16 cellular contexts compared by ENCODE assay signal in genomic region chr2:182448371-182448770, GRCh38. TPM values are rescaled to one million over a fixed set of nuclear protein-coding genes. Genes with fewer than 3 reads are reported as not detected.
DNase-seq lines count a peak whose midpoint lies in the region; ATAC-seq and TF ChIP-seq lines count a peak whose summit lies in the region.
"Had no signal": no experiment of that assay in that cellular context is flagged by ENCODE, and none has a peak within 500 bp of the region (broad histone marks: within the 10 kb centered on the region; RNA-seq: fewer than 3 reads in every experiment).

No MANE protein-coding gene starts in this region.

- H3K18ac ChIP-seq in mesendoderm (ENCODE audit: low read length), result no peak overlapping the region

- intact Hi-C loops in adrenal gland (cut with DNase I), result no loop called here

- H4K5ac ChIP-seq in mesendoderm (ENCODE audit: low read length), result no peak overlapping the region

- no peak overlapping the region for H4K8ac ChIP-seq in mesendoderm (ENCODE audit: low read depth, low read length)

- ATAC-seq in HG03139 (IDR thresholded peaks at IDR 0.05; ENCODE audit: unreplicated experiment), result no peak
- ATAC-seq in activated T-helper 17 cell treated with anti-CD3 and anti-CD28 coated beads, Interleukin-2, amount 50 U/mL, for 72 hours (replicated peaks), result no peak

- peak overlapping the region; percentile 66 for H3K27ac ChIP-seq in GM23248
- H3K27ac ChIP-seq in mesendoderm (ENCODE audit: low read depth, low read length), result no peak overlapping the region
- no peak overlapping the region for H3K27ac ChIP-seq in smooth muscle cell (ENCODE audit: low read depth)
- no peak overlapping the region for H3K27ac ChIP-seq in adrenal gland

- no peak for TF ChIP-seq CTCF in smooth muscle cell (IDR thresholded peaks at IDR 0.05; ENCODE audit: borderline replicate concordance, insufficient read depth, poor library complexity, severe bottlenecking)
- no peak for TF ChIP-seq CTCF in adrenal gland (IDR thresholded peaks at IDR 0.05)

- H3K36me3 ChIP-seq in GM23248 (ENCODE audit: low read depth) (no peaks in the 10 kb centered on the region), mesendoderm (ENCODE audit: control insufficient read depth, insufficient read depth, low read length) (no peaks in the 10 kb centered on the region), smooth muscle cell (ENCODE audit: low read depth) (no peaks in the 10 kb centered on the region), adrenal gland (replicated peaks in 1 of 2) (no peaks in the 10 kb centered on the region)

- TF ChIP-seq POLR2A in adrenal gland (IDR thresholded peaks at IDR 0.05), result no peak

- H3K4me2 ChIP-seq in GM23248 (ENCODE audit: unreplicated experiment), result peak overlapping the region; percentile 24
- H3K4me2 ChIP-seq in mesendoderm (ENCODE audit: low read length), result no peak overlapping the region
- H3K4me2 ChIP-seq in smooth muscle cell, result peak overlapping the region; percentile 24

- H2BK15ac ChIP-seq in mesendoderm (replicated peaks; ENCODE audit: low read depth), result no peak overlapping the region

- no peaks in the 10 kb centered on the region for H3K27me3 ChIP-seq in GM23248 (replicated peaks; ENCODE audit: insufficient read depth)
- H3K27me3 ChIP-seq in mesendoderm (ENCODE audit: insufficient read depth, low read length, poor library complexity), result no peaks in the 10 kb centered on the region
- H3K27me3 ChIP-seq in smooth muscle cell (ENCODE audit: low read depth), result no peaks in the 10 kb centered on the region
- no peaks in the 10 kb centered on the region for H3K27me3 ChIP-seq in adrenal gland

- H3K9me2 ChIP-seq in GM23248 (ENCODE audit: insufficient read depth), result no peaks in the 10 kb centered on the region

- H3K79me1 ChIP-seq in mesendoderm (ENCODE audit: low read length), result no peaks in the 10 kb centered on the region

- H3K27me3 Mint-ChIP-seq in activated T-helper 17 cell treated with anti-CD3 and anti-CD28 coated beads, Interleukin-2, amount 50 U/mL, for 72 hours, result peaks cover 4% of the 10 kb centered on the region
- H3K27me3 Mint-ChIP-seq: CD8-positive, alpha-beta memory T cell had no signal

- H3K9ac ChIP-seq in GM23248 (no peak overlapping the region), mesendoderm (ENCODE audit: low read length) (no peak overlapping the region), smooth muscle cell (ENCODE audit: low read depth) (no peak overlapping the region)

- no peak overlapping the region for H3K23ac ChIP-seq in mesendoderm (ENCODE audit: low read length)

- H2BK120ac ChIP-seq in mesendoderm (ENCODE audit: low read depth, low read length), result no peak overlapping the region

- peaks cover 35% of the 10 kb centered on the region for H3K4me1 ChIP-seq in GM23248 (ENCODE audit: insufficient read depth)
- H3K4me1 ChIP-seq in mesendoderm (ENCODE audit: control insufficient read depth, low read depth, low read length), result peaks cover 3% of the 10 kb centered on the region
- peaks cover 4% of the 10 kb centered on the region for H3K4me1 ChIP-seq in smooth muscle cell (ENCODE audit: low read depth)
- H3K4me1 ChIP-seq in adrenal gland (replicated peaks in 1 of 2), result no peaks in the 10 kb centered on the region

- no peaks in the 10 kb centered on the region for H3K4me1 Mint-ChIP-seq in activated T-helper 17 cell treated with anti-CD3 and anti-CD28 coated beads, Interleukin-2, amount 50 U/mL, for 72 hours
- H3K4me1 Mint-ChIP-seq: CD8-positive, alpha-beta memory T cell had no signal

- WGBS in GM23248 (ENCODE audit: low coverage in 1 of 2, low lambda C conversion rate in 2 of 2, missing lambda C conversion rate in 2 of 2), 2 experiments, result 92 to 98% methylated on average over 2 of the region's 2 CpGs
- WGBS in mesendoderm (ENCODE audit: extremely low coverage, insufficient coverage, low lambda C conversion rate), result no CpG with 5 or more reads among the region's 2 CpGs
- WGBS in smooth muscle cell (ENCODE audit: low lambda C conversion rate), result 92% methylated on average over 2 of the region's 2 CpGs
- 86 to 96% (median 92%) methylated on average over 2 of the region's 2 CpGs for WGBS in adrenal gland, 4 donors

- H3F3A ChIP-seq in GM23248 (ENCODE audit: insufficient read depth), result peaks cover 14% of the 10 kb centered on the region
- no peaks in the 10 kb centered on the region for H3F3A ChIP-seq in smooth muscle cell (ENCODE audit: low read depth)

- no peak overlapping the region for H3K4ac ChIP-seq in mesendoderm (ENCODE audit: low read depth, low read length)

- no peaks in the 10 kb centered on the region for H3K36me3 Mint-ChIP-seq in activated T-helper 17 cell treated with anti-CD3 and anti-CD28 coated beads, Interleukin-2, amount 50 U/mL, for 72 hours (ENCODE audit: low read depth)
- H3K36me3 Mint-ChIP-seq: CD8-positive, alpha-beta memory T cell had no signal

- H3K79me2 ChIP-seq in GM23248 (ENCODE audit: insufficient read depth) (no peaks in the 10 kb centered on the region), mesendoderm (ENCODE audit: control insufficient read depth, insufficient read depth, low read length) (no peaks in the 10 kb centered on the region), smooth muscle cell (ENCODE audit: low read depth) (no peaks in the 10 kb centered on the region)

- in situ Hi-C loops in GM23248 (cut with MboI), result no loop called here

- H3K9me3 ChIP-seq in GM23248 (ENCODE audit: low read depth) (no peaks in the 10 kb centered on the region), smooth muscle cell (replicated peaks; ENCODE audit: low read depth) (no peaks in the 10 kb centered on the region), adrenal gland (replicated peaks in 1 of 3) (no peaks in the 10 kb centered on the region)

- peaks cover 3% of the 10 kb centered on the region for H3K9me3 Mint-ChIP-seq in activated T-helper 17 cell treated with anti-CD3 and anti-CD28 coated beads, Interleukin-2, amount 50 U/mL, for 72 hours

- H3K56ac ChIP-seq in mesendoderm (ENCODE audit: low read length), result no peak overlapping the region

- H2AK5ac ChIP-seq in mesendoderm (ENCODE audit: low read length), result no peak overlapping the region

- DNase-seq in GM23248 (no peak), amniotic epithelial cell (ENCODE audit: low read depth) (peak; percentile 16), mesendoderm (peak; percentile 57), smooth muscle cell (lab: John Stamatoyannopoulos, UW; ENCODE audit: unreplicated experiment) (no peak), adrenal gland (no peak)
- DNase-seq: C1 segment of cervical spinal cord; CD8-positive, alpha-beta memory T cell; KBM-7; NCI-H1105 treated with DMSO at 0.1 percent for 48 hours; NCI-H1694 treated with DMSO at 0.1 percent for 48 hours; NCI-H2107; NCI-H510A treated with DMSO at 0.1 percent for 48 hours; NCI-H774 had no signal

- H4K20me1 ChIP-seq in GM23248 (ENCODE audit: insufficient read depth) (no peaks in the 10 kb centered on the region), smooth muscle cell (ENCODE audit: low read depth) (no peaks in the 10 kb centered on the region)

- no peak overlapping the region for H3K27ac Mint-ChIP-seq in activated T-helper 17 cell treated with anti-CD3 and anti-CD28 coated beads, Interleukin-2, amount 50 U/mL, for 72 hours
- H3K27ac Mint-ChIP-seq: CD8-positive, alpha-beta memory T cell had no signal

- no peak overlapping the region for H2BK5ac ChIP-seq in mesendoderm (ENCODE audit: low read length)

- H2AFZ ChIP-seq in GM23248, result peak overlapping the region; percentile 32
- H2AFZ ChIP-seq in smooth muscle cell (ENCODE audit: low read depth), result no peak overlapping the region

- H3K4me3 ChIP-seq in GM23248, result no peak overlapping the region
- no peak overlapping the region for H3K4me3 ChIP-seq in mesendoderm (ENCODE audit: low read length)
- no peak overlapping the region for H3K4me3 ChIP-seq in smooth muscle cell
- no peak overlapping the region for H3K4me3 ChIP-seq in adrenal gland

- no peak overlapping the region for H3K4me3 Mint-ChIP-seq in activated T-helper 17 cell treated with anti-CD3 and anti-CD28 coated beads, Interleukin-2, amount 50 U/mL, for 72 hours
- H3K4me3 Mint-ChIP-seq: CD8-positive, alpha-beta memory T cell had no signal

RNA-seq across cellular contexts. Expression of gene PDE1A, which starts 21.5 kb away (rescaled TPM):
- total RNA-seq in GM23248 (2014; rRNA removed; shearing (Covaris generic)), result 1.9 and 16.3 TPM in 2 replicates
- 0.93 and 1.0 TPM in 2 replicates for polyA plus RNA-seq in GM23248 (2016; fragmentation: Nextera tagmentation; extraction: Ambion mirVana)
- polyA plus RNA-seq in mesendoderm (2013, experiment 1 of 2), result 0.07 TPM
- polyA plus RNA-seq in mesendoderm (2013, experiment 2 of 2), result 0.14 TPM
- 0.58 and 4.1 TPM in 2 replicates for total RNA-seq in smooth muscle cell
- 0.56 and 0.96 TPM in 2 replicates for polyA plus RNA-seq in smooth muscle cell
- not detected for total RNA-seq in activated T-helper 17 cell treated with anti-CD3 and anti-CD28 coated beads, Interleukin-2, amount 50 U/mL, for 72 hours
- total RNA-seq in adrenal gland, result 10 to 100 TPM in 2 of 8 donors, 1 to 10 TPM in 6; 5.1 to 17.4 (median 6.6) TPM
- polyA plus RNA-seq in adrenal gland, result 1 to 10 TPM; 4.0 to 6.3 (median 4.2) TPM
- total RNA-seq: CD8-positive, alpha-beta memory T cell; OCI-LY7 had no signal
- polyA plus RNA-seq: CD8-positive, alpha-beta memory T cell had no signal

Comparison
In these comparisons a context has a peak if more than half of its experiments do, and no peak if none do; other contexts are left out.
1. DNase-seq: peak in amniotic epithelial cell (single experiment) and mesendoderm (single experiment); none in GM23248 (single experiment), smooth muscle cell (single experiment) and adrenal gland (0 of 7).